23 cellular contexts compared by ENCODE assay signal in the genomic region with DNA sequence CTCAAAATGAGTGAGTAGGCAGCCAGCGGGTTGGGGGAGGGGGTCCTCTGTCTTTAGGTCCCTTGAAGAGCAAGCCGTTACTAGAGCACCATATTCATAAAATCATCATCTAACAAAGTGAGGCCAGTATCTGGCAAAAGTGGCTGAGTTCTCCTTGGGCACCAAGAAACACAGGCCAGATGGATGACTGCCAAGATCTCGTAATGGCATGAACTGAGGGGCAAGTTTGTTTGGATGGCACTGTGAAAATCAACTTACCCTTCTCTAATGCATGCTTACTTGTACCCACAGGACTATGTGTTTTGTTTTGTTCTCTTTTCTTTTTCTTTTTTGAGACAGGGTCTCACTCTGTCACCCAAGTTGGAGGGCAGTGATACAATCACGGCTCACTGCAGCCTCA. TPM values are rescaled to one million over a fixed set of nuclear protein-coding genes. Genes with fewer than 3 reads are reported as not detected.
DNase-seq lines count a peak whose midpoint lies in the region; ATAC-seq lines count a peak whose summit lies in the region.
"Had no signal": no experiment of that assay in that cellular context is flagged by ENCODE, and none has a peak within 500 bp of the region (broad histone marks: within the 10 kb centered on the region; RNA-seq: fewer than 3 reads in every experiment).

No MANE protein-coding gene starts in this region.

- H3K4me3 Mint-ChIP-seq in T-helper 17 cell = no peak overlapping the region
- H3K4me3 Mint-ChIP-seq: CD14-positive monocyte, GM23338, HFFc6 had no signal

- DNase-seq in NCI-H1105 treated with DMSO at 0.1 percent for 48 hours (lab: John Stamatoyannopoulos, UW) = peak; percentile 4
- no peak for DNase-seq in NCI-H1105 (lab: John Stamatoyannopoulos, UW)
- peak; percentile 29 for DNase-seq in G401 (ENCODE audit: low spot score)
- no peak for DNase-seq in T-helper 17 cell
- peak; percentile 27 for DNase-seq in medulla oblongata (ENCODE audit: extremely low spot score)
- DNase-seq in DMS114 treated with DMSO at 0.1 percent for 48 hours (lab: John Stamatoyannopoulos, UW; ENCODE audit: unreplicated experiment) = no peak
- no peak for DNase-seq in ecto neural progenitor cell (ENCODE audit: low spot score)
- DNase-seq: BE2C, HFFc6, IMR-90, KG1, MG63, NCI-H1417 treated with DMSO at 0.1 percent for 48 hours, NCI-H1694 treated with DMSO at 0.1 percent for 48 hours, NCI-H2081, NCI-H510A, SK-N-SH, SW 1271 had no signal

- H3K27ac Mint-ChIP-seq in T-helper 17 cell = peak overlapping the region; percentile 67
- H3K27ac Mint-ChIP-seq: CD14-positive monocyte, GM23338, HFFc6 had no signal

- in situ Hi-C loops in G401 (cut with HindIII; ENCODE audit: low sequenced_read_pairs) = no loop called here

- no peaks in the 10 kb centered on the region for H3K9me3 ChIP-seq in T-helper 17 cell (ENCODE audit: control insufficient read depth, low read length, poor library complexity, severe bottlenecking)
- H3K9me3 ChIP-seq: BE2C, HAP-1, MG63, SK-N-SH had no signal

- ATAC-seq in T-helper 17 cell = no peak
- no peak for ATAC-seq in GM19467 (IDR thresholded peaks at IDR 0.05; ENCODE audit: unreplicated experiment)
- ATAC-seq: GM23338 had no signal

- H3K4me1 Mint-ChIP-seq in T-helper 17 cell = peaks cover 8% of the 10 kb centered on the region
- H3K4me1 Mint-ChIP-seq: GM23338 had no signal

- peaks cover 8% of the 10 kb centered on the region for H3K36me3 Mint-ChIP-seq in T-helper 17 cell (ENCODE audit: low read depth)

- H3K27me3 Mint-ChIP-seq in T-helper 17 cell = no peaks in the 10 kb centered on the region

RNA-seq across cellular contexts. Expression of gene GNPTAB, which starts 41.6 kb away (rescaled TPM):
- 10.4 and 13.6 TPM in 2 replicates for total RNA-seq in G401 (2014; rRNA removed; shearing (Covaris generic))
- 10 to 100 TPM; 38.1 to 41.2 TPM for total RNA-seq in T-helper 17 cell

RNA-seq across cellular contexts. Expression of gene SYCP3, which starts 49.9 kb away (rescaled TPM):
- total RNA-seq in G401 (2014; rRNA removed; shearing (Covaris generic)) = not detected in 2 replicates
- under 1 TPM; 0.29 to 0.47 TPM for total RNA-seq in T-helper 17 cell
- total RNA-seq: Daoy, HFFc6, IMR-90 had no signal

Comparison
In these comparisons a context has a peak if more than half of its experiments do, and no peak if none do; other contexts are left out.
1. DNase-seq: peak in NCI-H1105 treated with DMSO at 0.1 percent for 48 hours (single experiment), G401 (single experiment) and medulla oblongata (single experiment); none in NCI-H1105 (single experiment), T-helper 17 cell (0 of 3), DMS114 treated with DMSO at 0.1 percent for 48 hours (single experiment) and ecto neural progenitor cell (single experiment).